ENCODE assay signal across 24 cellular contexts in the genomic region with DNA sequence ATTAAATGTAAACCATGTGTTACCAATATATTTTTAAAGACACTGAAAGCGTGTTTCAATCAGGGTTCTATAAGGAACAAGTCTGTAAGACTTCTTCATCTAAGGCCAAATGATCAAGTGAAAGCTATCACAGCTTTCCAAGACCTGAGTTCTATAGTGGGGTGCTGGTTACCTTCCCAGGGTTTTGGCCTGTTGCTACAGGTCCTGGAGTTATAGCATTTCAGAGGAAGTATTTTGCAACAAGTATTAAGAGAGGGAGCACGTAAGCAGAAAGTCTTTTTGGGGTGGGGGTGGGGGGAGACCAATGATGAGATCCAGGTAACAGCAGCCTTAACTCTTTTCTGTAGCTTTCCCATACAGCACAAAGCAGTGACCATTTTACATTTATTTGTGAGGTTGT. TPM values are rescaled to one million over a fixed set of nuclear protein-coding genes. Genes with fewer than 3 reads are reported as not detected.
DNase-seq lines count a peak whose midpoint lies in the region; ATAC-seq and TF ChIP-seq lines count a peak whose summit lies in the region.
"Had no signal": no experiment of that assay in that cellular context is flagged by ENCODE, and none has a peak within 500 bp of the region (broad histone marks: within the 10 kb centered on the region; RNA-seq: fewer than 3 reads in every experiment).

No MANE protein-coding gene starts in this region.

- H3K4me2 ChIP-seq in trophoblast cell (ENCODE audit: low read length) = no peak overlapping the region
- no peak overlapping the region for H3K4me2 ChIP-seq in hepatocyte
- H3K4me2 ChIP-seq: PC-9, smooth muscle cell had no signal

- H3K4me1 Mint-ChIP-seq in activated naive CD8-positive, alpha-beta T cell (ENCODE audit: low read depth) = peaks cover 67% of the 10 kb centered on the region
- peaks cover 53% of the 10 kb centered on the region for H3K4me1 Mint-ChIP-seq in activated naive CD8-positive, alpha-beta T cell treated with anti-CD3 and anti-CD28 coated beads for 36 hours
- H3K4me1 Mint-ChIP-seq in stimulated activated memory B cell treated with anti-CD40 and anti-IgM and Interleukin-4, amounts not matched to agents 10 μg/mL and 1 μg/mL and 100 μg/mL, for 72 hours = peaks cover 58% of the 10 kb centered on the region

- TF ChIP-seq CTCF in RWPE2 (IDR thresholded peaks at IDR 0.05; ENCODE audit: poor library complexity, severe bottlenecking) (no peak), hepatocyte (IDR thresholded peaks at IDR 0.05; ENCODE audit: poor library complexity) (no peak)

- peak overlapping the region; percentile 34 for H3K27ac Mint-ChIP-seq in activated naive CD8-positive, alpha-beta T cell
- no peak overlapping the region for H3K27ac Mint-ChIP-seq in activated naive CD8-positive, alpha-beta T cell treated with anti-CD3 and anti-CD28 coated beads for 36 hours
- peak overlapping the region; percentile 80 for H3K27ac Mint-ChIP-seq in stimulated activated memory B cell treated with anti-CD40 and anti-IgM and Interleukin-4, amounts not matched to agents 10 μg/mL and 1 μg/mL and 100 μg/mL, for 72 hours
- H3K27ac Mint-ChIP-seq: activated CD4-positive, alpha-beta T cell treated with anti-CD3 and anti-CD28 coated beads for 36 hours had no signal

- H3K79me1 ChIP-seq in trophoblast cell (ENCODE audit: low read length) = peaks cover 2% of the 10 kb centered on the region

- ATAC-seq in RWPE2 (ENCODE audit: low read depth) (peak; percentile 61), esophagus mucosa (peak; percentile 45), HG03354 (IDR thresholded peaks at IDR 0.05; ENCODE audit: poor library complexity, severe bottlenecking, unreplicated experiment) (no peak)
- ATAC-seq in stimulated activated memory B cell treated with anti-CD40 and anti-IgM and Interleukin-4, amounts not matched to agents 10 μg/mL and 1 μg/mL and 100 μg/mL, for 72 hours = no peak
- ATAC-seq: activated CD4-positive, alpha-beta T cell treated with anti-CD3 and anti-CD28 coated beads for 36 hours; left cardiac atrium had no signal

- H3K14ac ChIP-seq in trophoblast cell (ENCODE audit: low read length) = no peak overlapping the region

- no peak overlapping the region for H3K23ac ChIP-seq in trophoblast cell (ENCODE audit: low read length)

- WGBS in trophoblast cell (ENCODE audit: extremely low coverage, insufficient coverage, insufficient read length) = no CpG with 5 or more reads among the region's 2 CpGs
- WGBS in hepatocyte (ENCODE audit: low lambda C conversion rate, missing lambda C conversion rate) = 92% methylated on average over 2 of the region's 2 CpGs

- H3K36me3 ChIP-seq in RWPE2 (ENCODE audit: low read depth) = no peaks in the 10 kb centered on the region
- peaks cover 0 to 4% of the 10 kb centered on the region in 2 experiments for H3K36me3 ChIP-seq in trophoblast cell (ENCODE audit: control insufficient read depth in 1 of 2, insufficient read depth in 2 of 2, low read length in 2 of 2)
- H3K36me3 ChIP-seq in hepatocyte (replicated peaks; ENCODE audit: insufficient read depth, low read depth) = no peaks in the 10 kb centered on the region
- H3K36me3 ChIP-seq: uterus had no signal

- H4K12ac ChIP-seq in trophoblast cell (ENCODE audit: low read depth, low read length) = no peak overlapping the region

- no peak overlapping the region for H3K18ac ChIP-seq in trophoblast cell (ENCODE audit: low read length)

- no peaks in the 10 kb centered on the region for H3K9me2 ChIP-seq in hepatocyte (replicated peaks; ENCODE audit: insufficient read depth)

- H2BK12ac ChIP-seq in trophoblast cell (ENCODE audit: low read length) = no peak overlapping the region

- no peak overlapping the region for H4K8ac ChIP-seq in trophoblast cell (ENCODE audit: low read depth, low read length)

- H3K9me3 Mint-ChIP-seq in activated naive CD8-positive, alpha-beta T cell (ENCODE audit: low read depth) = no peaks in the 10 kb centered on the region
- H3K9me3 Mint-ChIP-seq in activated naive CD8-positive, alpha-beta T cell treated with anti-CD3 and anti-CD28 coated beads for 36 hours = peaks cover 13% of the 10 kb centered on the region
- no peaks in the 10 kb centered on the region for H3K9me3 Mint-ChIP-seq in stimulated activated memory B cell treated with anti-CD40 and anti-IgM and Interleukin-4, amounts not matched to agents 10 μg/mL and 1 μg/mL and 100 μg/mL, for 72 hours

- H2BK120ac ChIP-seq in trophoblast cell (ENCODE audit: insufficient read depth, low read length, poor library complexity) = no peak overlapping the region

- H3K79me2 ChIP-seq in trophoblast cell (ENCODE audit: control insufficient read depth, insufficient read depth, low read length, poor library complexity) (peaks cover 1% of the 10 kb centered on the region), hepatocyte (peaks cover 86% of the 10 kb centered on the region)

- no peak overlapping the region for H3K4me3 Mint-ChIP-seq in activated naive CD8-positive, alpha-beta T cell
- H3K4me3 Mint-ChIP-seq in activated naive CD8-positive, alpha-beta T cell treated with anti-CD3 and anti-CD28 coated beads for 36 hours = no peak overlapping the region
- H3K4me3 Mint-ChIP-seq in stimulated activated memory B cell treated with anti-CD40 and anti-IgM and Interleukin-4, amounts not matched to agents 10 μg/mL and 1 μg/mL and 100 μg/mL, for 72 hours = no peak overlapping the region
- H3K4me3 Mint-ChIP-seq: activated CD4-positive, alpha-beta T cell treated with anti-CD3 and anti-CD28 coated beads for 36 hours had no signal

- H3K9me3 ChIP-seq in RWPE2 (ENCODE audit: severe bottlenecking) = no peaks in the 10 kb centered on the region
- no peaks in the 10 kb centered on the region for H3K9me3 ChIP-seq in trophoblast cell (ENCODE audit: insufficient read depth, low read depth, low read length)
- no peaks in the 10 kb centered on the region for H3K9me3 ChIP-seq in hepatocyte (ENCODE audit: low read depth)
- H3K9me3 ChIP-seq: testis, uterus had no signal

- H3K27me3 ChIP-seq in RWPE2 (ENCODE audit: insufficient read depth, poor library complexity, severe bottlenecking) (no peaks in the 10 kb centered on the region), trophoblast cell (ENCODE audit: insufficient read depth, low read length) (no peaks in the 10 kb centered on the region), hepatocyte (no peaks in the 10 kb centered on the region)
- H3K27me3 ChIP-seq: dorsolateral prefrontal cortex, testis, uterus had no signal

- no peak overlapping the region for H3K4me3 ChIP-seq in RWPE2 (ENCODE audit: severe bottlenecking)
- no peak overlapping the region for H3K4me3 ChIP-seq in trophoblast cell (ENCODE audit: low read depth, low read length)
- H3K4me3 ChIP-seq in hepatocyte = no peak overlapping the region
- H3K4me3 ChIP-seq: dorsolateral prefrontal cortex, PC-9, smooth muscle cell, testis, uterus had no signal

- H3K4ac ChIP-seq in trophoblast cell (ENCODE audit: low read depth, low read length) = no peak overlapping the region

- H3K36me3 Mint-ChIP-seq in activated naive CD8-positive, alpha-beta T cell = peaks cover 12% of the 10 kb centered on the region
- peaks cover 68% of the 10 kb centered on the region for H3K36me3 Mint-ChIP-seq in activated naive CD8-positive, alpha-beta T cell treated with anti-CD3 and anti-CD28 coated beads for 36 hours
- H3K36me3 Mint-ChIP-seq in stimulated activated memory B cell treated with anti-CD40 and anti-IgM and Interleukin-4, amounts not matched to agents 10 μg/mL and 1 μg/mL and 100 μg/mL, for 72 hours = peaks cover 23% of the 10 kb centered on the region

- H4K20me1 ChIP-seq in hepatocyte (ENCODE audit: insufficient read depth, poor library complexity, severe bottlenecking) = no peaks in the 10 kb centered on the region

- H4K91ac ChIP-seq in trophoblast cell (ENCODE audit: low read depth, low read length) = no peak overlapping the region

- H2AFZ ChIP-seq in trophoblast cell (ENCODE audit: insufficient read depth, low read length, poor library complexity) = no peak overlapping the region
- H2AFZ ChIP-seq in hepatocyte = no peak overlapping the region
- H2AFZ ChIP-seq: PC-9 had no signal

- no peak overlapping the region for H3K9ac ChIP-seq in trophoblast cell (ENCODE audit: low read length)

- DNase-seq in activated naive CD8-positive, alpha-beta T cell treated with anti-CD3 and anti-CD28 coated beads for 36 hours = no peak
- DNase-seq in RWPE2 (ENCODE audit: low spot score) = no peak
- no peak for DNase-seq in trophoblast cell
- DNase-seq in hepatocyte (ENCODE audit: low spot score) = no peak
- DNase-seq: activated CD4-positive, alpha-beta T cell treated with anti-CD3 and anti-CD28 coated beads for 36 hours; activated naive CD4-positive, alpha-beta T cell treated with Interleukin-2 at 50 U/mL for 16 hours; activated T-cell treated with anti-CD3 and anti-CD28 coated beads, Interleukin-2, amount 50 U/mL, for 48 hours; aorta; DMS79 treated with DMSO at 0.1 percent for 48 hours; dorsolateral prefrontal cortex; left cardiac atrium; mesendoderm; NCI-H1105 treated with DMSO at 0.1 percent for 48 hours; NCI-H2029 treated with DMSO at 0.1 percent for 48 hours; PC-9; SIG-M5; stimulated activated CD4-positive, alpha-beta T cell treated with anti-CD3 and anti-CD28 coated beads, Interleukin-2, amount 100 ng/mL, for 24 hours; testis; uterus had no signal

- H3K4me1 ChIP-seq in RWPE2 (ENCODE audit: insufficient read depth, poor library complexity, severe bottlenecking) (peaks cover 20% of the 10 kb centered on the region), trophoblast cell (ENCODE audit: control insufficient read depth in 1 of 2, insufficient read depth in 2 of 2, low read length in 2 of 2) (peaks cover 0 to 10% of the 10 kb centered on the region in 2 experiments), hepatocyte (ENCODE audit: insufficient read depth) (peaks cover 20% of the 10 kb centered on the region)

- H3K27ac ChIP-seq in RWPE2 (ENCODE audit: poor library complexity, severe bottlenecking) = peak overlapping the region; percentile 8
- no peak overlapping the region for H3K27ac ChIP-seq in trophoblast cell (ENCODE audit: low read depth, low read length)
- H3K27ac ChIP-seq in hepatocyte = no peak overlapping the region
- H3K27ac ChIP-seq: dorsolateral prefrontal cortex, PC-9, testis, uterus had no signal

- no peak overlapping the region for H2BK5ac ChIP-seq in trophoblast cell (ENCODE audit: low read depth, low read length, poor library complexity)

- H2AK5ac ChIP-seq in trophoblast cell (ENCODE audit: low read length) = no peak overlapping the region

- no peaks in the 10 kb centered on the region for H3K27me3 Mint-ChIP-seq in activated naive CD8-positive, alpha-beta T cell
- no peaks in the 10 kb centered on the region for H3K27me3 Mint-ChIP-seq in activated naive CD8-positive, alpha-beta T cell treated with anti-CD3 and anti-CD28 coated beads for 36 hours
- H3K27me3 Mint-ChIP-seq in stimulated activated memory B cell treated with anti-CD40 and anti-IgM and Interleukin-4, amounts not matched to agents 10 μg/mL and 1 μg/mL and 100 μg/mL, for 72 hours = no peaks in the 10 kb centered on the region
- H3K27me3 Mint-ChIP-seq: activated CD4-positive, alpha-beta T cell treated with anti-CD3 and anti-CD28 coated beads for 36 hours had no signal

RNA-seq across cellular contexts. Expression of gene FOXN3, which starts 43.8 kb away (rescaled TPM):
- 10 to 100 TPM; 80.1 to 82.4 TPM for total RNA-seq in activated naive CD8-positive, alpha-beta T cell treated with anti-CD3 and anti-CD28 coated beads for 36 hours
- total RNA-seq in esophagus mucosa = 40.5 TPM
- 55.1 and 55.6 TPM in 2 replicates for polyA plus RNA-seq in trophoblast cell (2013)
- 38.9 and 47.6 TPM in 2 replicates for total RNA-seq in hepatocyte
- polyA plus RNA-seq in hepatocyte = 36.7 and 42.2 TPM in 2 replicates

Comparison
In these comparisons a context has a peak if more than half of its experiments do, and no peak if none do; other contexts are left out.
1. ATAC-seq: peak in RWPE2 (single experiment) and esophagus mucosa (single experiment); none in stimulated activated memory B cell treated with anti-CD40 and anti-IgM and Interleukin-4, amounts not matched to agents 10 μg/mL and 1 μg/mL and 100 μg/mL, for 72 hours (single experiment) and HG03354 (single experiment).